Comparison of ENCODE assay signal across 1 cellular context in the genomic region with DNA sequence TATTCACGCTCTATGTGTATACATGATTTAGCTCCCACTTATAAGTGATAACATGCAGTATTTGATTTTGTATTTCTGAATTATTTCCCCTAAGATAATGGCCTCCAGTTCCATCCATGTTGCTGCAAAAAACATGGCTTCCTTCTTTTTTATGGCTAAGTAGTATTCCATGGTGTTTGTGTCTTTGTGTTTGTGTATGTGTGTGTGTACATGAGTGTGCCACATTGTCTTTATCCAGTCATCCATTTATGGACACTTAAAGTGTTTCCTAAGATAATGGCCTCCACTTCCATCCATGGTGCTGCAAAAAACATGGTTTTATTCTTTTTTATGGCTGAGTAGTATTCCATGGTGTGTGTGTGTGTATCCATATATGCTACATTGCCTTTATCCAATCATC.
TF ChIP-seq lines count a peak whose summit lies in the region.

No MANE protein-coding gene starts in this region.

TF ChIP-seq in GM12878, 131 proteins besides CTCF, POLR2A, EP300 and RAD21:
- TF ChIP-seq FOXM1 (IDR thresholded peaks at IDR 0.05; ENCODE audit: low read depth, low read length): no peak
- no peak for TF ChIP-seq ZNF384 (IDR thresholded peaks at IDR 0.05; ENCODE audit: borderline replicate concordance, low read depth, low read length)
- peak; percentile 50; the same call in 1 of the 2 replicates for TF ChIP-seq ZNF217 (IDR thresholded peaks at IDR 0.05)
